ENCODE assay signal across 1 cellular context in the genomic region with DNA sequence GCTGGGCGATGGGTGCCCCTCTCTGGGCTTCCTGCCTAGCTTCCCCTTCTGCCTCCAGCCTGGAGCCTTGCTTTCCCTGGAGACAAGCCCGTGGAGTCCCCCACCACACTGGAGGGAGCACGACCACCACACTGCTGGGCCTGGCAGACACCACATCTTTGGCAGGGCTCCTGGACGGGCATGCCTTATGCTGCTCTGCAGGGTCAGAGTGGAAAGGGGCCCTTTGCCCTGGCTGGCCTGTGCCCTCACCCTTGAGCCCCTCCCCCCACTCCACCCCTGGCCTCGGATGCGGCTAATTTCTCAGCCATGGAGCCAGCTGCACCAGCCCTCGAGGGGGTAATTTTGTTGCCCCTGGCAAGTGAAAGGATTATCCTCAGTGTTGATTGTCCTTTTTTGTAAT.
TF ChIP-seq lines count a peak whose summit lies in the region.

No MANE protein-coding gene starts in this region.

TF ChIP-seq in GM23338, 12 proteins besides CTCF, POLR2A, EP300 and RAD21 (continued from another document):
- no peak for TF ChIP-seq REST (IDR thresholded peaks at IDR 0.05; ENCODE audit: unreplicated experiment)
- no peak for TF ChIP-seq ETS1 (IDR thresholded peaks at IDR 0.05)
- no peak for TF ChIP-seq EZH2phosphoT487 (IDR thresholded peaks at IDR 0.05; ENCODE audit: unreplicated experiment)
TF ChIP-seq in GM23338: peak in this region for 0.
